In genomic region chr6:75657327-75657726, GRCh38 we compare ENCODE assay signal across 1 cellular context.
A peak's percentile ranks its signal among the peaks of the same experiment; 100 is the strongest.
TF ChIP-seq lines count a peak whose summit lies in the region.

No MANE protein-coding gene starts in this region.

TF ChIP-seq in SK-N-SH, 30 proteins besides CTCF, POLR2A, EP300 and RAD21:
- TF ChIP-seq GATA2 (CRISPR knock-in tag; IDR thresholded peaks at IDR 0.05) = peak; percentile 29; the same call in 1 of the 2 replicates
- TF ChIP-seq NFIC (IDR thresholded peaks at IDR 0.05; ENCODE audit: borderline replicate concordance) = no peak
- TF ChIP-seq MAX (IDR thresholded peaks at IDR 0.05; ENCODE audit: low read depth) = no peak
- no peak for TF ChIP-seq FOXJ3 (CRISPR knock-in tag; IDR thresholded peaks at IDR 0.05)
TF ChIP-seq in SK-N-SH: peak in this region for 1.
